Comparison of ENCODE assay signal across 10 cellular contexts in the genomic region with DNA sequence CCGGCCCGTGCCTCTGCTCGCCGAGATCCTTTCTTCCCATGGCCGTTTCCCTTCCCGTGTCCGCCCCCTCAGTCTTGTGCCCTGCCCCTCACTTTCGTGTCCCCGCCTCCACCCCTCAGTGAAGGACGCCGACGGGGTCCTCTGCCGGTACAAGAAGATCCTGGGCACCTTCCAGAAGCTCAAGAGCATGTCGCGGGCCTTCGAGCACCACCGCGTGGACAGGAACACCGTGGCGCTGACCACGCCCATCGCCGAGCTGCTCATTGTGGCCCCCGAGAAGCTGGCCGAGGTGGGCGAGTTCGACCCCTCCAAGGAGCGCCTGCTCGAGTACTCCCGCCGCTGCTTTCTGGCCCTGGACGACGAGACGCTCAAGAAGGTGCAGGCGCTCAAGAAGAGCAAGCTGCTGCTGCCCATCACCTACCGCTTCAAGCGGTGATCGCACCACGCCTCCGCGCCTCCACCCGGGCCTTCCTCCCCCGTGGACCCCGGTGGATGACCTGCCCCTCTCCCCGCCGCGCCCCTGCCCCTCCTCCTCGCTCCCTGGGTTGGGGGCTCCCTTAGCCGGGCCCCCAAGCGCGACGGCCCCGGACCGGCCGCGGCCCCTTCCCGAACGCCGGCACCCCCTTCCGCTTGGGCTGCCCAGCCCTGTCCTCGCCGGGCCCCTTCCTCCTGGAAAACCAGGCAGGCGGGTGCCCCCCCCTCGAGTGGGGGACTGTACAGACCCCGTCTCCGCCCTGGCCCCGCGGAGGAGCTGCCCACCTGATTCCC. TPM values are rescaled to one million over a fixed set of nuclear protein-coding genes. Genes with fewer than 3 reads are reported as not detected.
A peak's percentile ranks its signal among the peaks of the same experiment; 100 is the strongest.
DNase-seq lines count a peak whose midpoint lies in the region; ATAC-seq and TF ChIP-seq lines count a peak whose summit lies in the region.
"Had no signal": no experiment of that assay in that cellular context is flagged by ENCODE, and none has a peak within 500 bp of the region (broad histone marks: within the 10 kb centered on the region; RNA-seq: fewer than 3 reads in every experiment).

No MANE protein-coding gene starts in this region.

- ATAC-seq in sciatic nerve (no peak), GM18520 (IDR thresholded peaks at IDR 0.05; ENCODE audit: unreplicated experiment) (no peak)

- no peak overlapping the region for H2BK20ac ChIP-seq in H9 (ENCODE audit: low read depth, low read length, poor library complexity, severe bottlenecking)

- H3K27me3 ChIP-seq in H9 (ENCODE audit: insufficient read depth, low read length) = no peaks in the 10 kb centered on the region
- H3K27me3 ChIP-seq in hepatocyte = no peaks in the 10 kb centered on the region
- H3K27me3 ChIP-seq: suprapubic skin had no signal

- H3K4me3 Mint-ChIP-seq in H9 = peak overlapping the region; percentile 41 to 93

- DNase-seq in H9 = peak; percentile 83
- no peak for DNase-seq in hepatocyte (ENCODE audit: low spot score)
- peak; percentile 80 for DNase-seq in sciatic nerve (ENCODE audit: low spot score)
- DNase-seq in G401 (ENCODE audit: low spot score) = no peak
- no peak for DNase-seq in C1 segment of cervical spinal cord (lab: John Stamatoyannopoulos, UW)
- DNase-seq: activated CD4-positive, alpha-beta T cell treated with anti-CD3 and anti-CD28 coated beads for 1 hour; stimulated activated CD4-positive, alpha-beta T cell treated with anti-CD3 and anti-CD28 coated beads, Interleukin-4, amount 100 ng/mL, for 24 hours had no signal

- no peak overlapping the region for H3T11ph ChIP-seq in H9 (ENCODE audit: low read length)

- H3K18ac ChIP-seq in H9 (ENCODE audit: insufficient read length, low read depth, low read length) = no peak overlapping the region

- no peak overlapping the region for H3K14ac ChIP-seq in H9 (ENCODE audit: insufficient read depth, low read length)

- no peaks in the 10 kb centered on the region; the same call in 1 of the 2 replicates for H3K27me3 Mint-ChIP-seq in H9 (ENCODE audit: low read depth)

- no peak overlapping the region for H3K4me2 ChIP-seq in H9 (ENCODE audit: insufficient read depth, insufficient read length, low read length)
- peak overlapping the region; percentile 68 for H3K4me2 ChIP-seq in hepatocyte

- no peak overlapping the region for H2BK12ac ChIP-seq in H9 (ENCODE audit: insufficient read length, low read depth, low read length)

- no peak overlapping the region for H2BK15ac ChIP-seq in H9 (ENCODE audit: low read depth, low read length)

- H4K20me1 ChIP-seq in H9 (ENCODE audit: control insufficient read depth, insufficient read depth, insufficient read length) (peaks cover 5% of the 10 kb centered on the region), hepatocyte (ENCODE audit: insufficient read depth, poor library complexity, severe bottlenecking) (peaks cover 21% of the 10 kb centered on the region)

- no peak overlapping the region for H3K56ac ChIP-seq in H9 (ENCODE audit: insufficient read length, low read depth, low read length)

- peaks cover 6 to 49% (median 31%) of the 10 kb centered on the region in 3 experiments; a peak in 6 of 7 replicates for H3K36me3 Mint-ChIP-seq in H9 (ENCODE audit: insufficient read depth in 1 of 3, low read depth in 3 of 3)

- H2BK5ac ChIP-seq in H9 (ENCODE audit: insufficient read length, low read length) = no peak overlapping the region

- no peak overlapping the region for H2AK5ac ChIP-seq in H9 (ENCODE audit: insufficient read length, low read length)

- peaks cover 20% of the 10 kb centered on the region for H3K79me2 ChIP-seq in H9 (ENCODE audit: insufficient read depth, low read length)
- H3K79me2 ChIP-seq in hepatocyte = peaks cover 36% of the 10 kb centered on the region

- peaks cover 5% of the 10 kb centered on the region; the same call in 1 of the 2 replicates for H3K4me1 ChIP-seq in H9 (ENCODE audit: insufficient read depth, low read length)
- H3K4me1 ChIP-seq in hepatocyte (ENCODE audit: insufficient read depth) = peaks cover 25% of the 10 kb centered on the region

- TF ChIP-seq CTCF in H9 (conservative IDR thresholded peaks at IDR 0.05) (no peak), VCaP (conservative IDR thresholded peaks at IDR 0.05) (no peak), hepatocyte (IDR thresholded peaks at IDR 0.05; ENCODE audit: poor library complexity) (no peak)

- no peaks in the 10 kb centered on the region for H3K79me1 ChIP-seq in H9 (ENCODE audit: insufficient read depth, low read depth, low read length, poor library complexity, severe bottlenecking)

- H3K9me3 ChIP-seq in H9 (ENCODE audit: control insufficient read depth, low read depth, low read length) (no peaks in the 10 kb centered on the region), hepatocyte (ENCODE audit: low read depth) (no peaks in the 10 kb centered on the region)
- H3K9me3 ChIP-seq: suprapubic skin had no signal

- no peak overlapping the region for H3K9ac ChIP-seq in H9 (ENCODE audit: extremely low read depth, insufficient read length, low read length)

- H3K27ac ChIP-seq in H9 (ENCODE audit: insufficient read length, low read depth, low read length) (no peak overlapping the region), VCaP (peak overlapping the region; percentile 100), hepatocyte (no peak overlapping the region)

- WGBS in H9 (ENCODE audit: extremely low coverage, insufficient read length, low lambda C conversion rate) = no CpG with 5 or more reads among the region's 68 CpGs
- 74% methylated on average over 48 of the region's 68 CpGs for WGBS in hepatocyte (ENCODE audit: low lambda C conversion rate, missing lambda C conversion rate)

- H2AFZ ChIP-seq in H9 (ENCODE audit: low read length) (no peak overlapping the region), hepatocyte (no peak overlapping the region)

- peaks cover 31% of the 10 kb centered on the region for H3K23me2 ChIP-seq in H9 (ENCODE audit: insufficient read length, low read depth, low read length, poor library complexity, severe bottlenecking)

- H3K36me3 ChIP-seq in hepatocyte (replicated peaks; ENCODE audit: insufficient read depth, low read depth) = no peaks in the 10 kb centered on the region
- H3K36me3 ChIP-seq: suprapubic skin had no signal

- no peak overlapping the region for H3K4me3 ChIP-seq in hepatocyte

- intact Hi-C loops in sciatic nerve (cut with DNase I) = no loop called here

- in situ Hi-C loops in G401 (cut with HindIII; ENCODE audit: low sequenced_read_pairs) = no loop called here

- no peak overlapping the region for H3K4ac ChIP-seq in H9 (ENCODE audit: low read depth, low read length)

- peaks cover 25 to 28% of the 10 kb centered on the region in 2 experiments for H3K4me1 Mint-ChIP-seq in H9

- H2BK120ac ChIP-seq in H9 (ENCODE audit: low read depth, low read length, poor library complexity, severe bottlenecking) = no peak overlapping the region

- H3K27ac Mint-ChIP-seq in H9 = peak overlapping the region in 2 of 3 experiments; percentile 59 to 89; a peak in 3 of 7 replicates

- peaks cover 0 to 3% of the 10 kb centered on the region in 2 experiments; a peak in 3 of 5 replicates for H3K9me3 Mint-ChIP-seq in H9

- H4K5ac ChIP-seq in H9 (ENCODE audit: insufficient read length, low read depth, low read length) = no peak overlapping the region

- H4K8ac ChIP-seq in H9 (replicated peaks; ENCODE audit: insufficient read length, low read depth, low read length) = no peak overlapping the region

- no peak overlapping the region for H4K91ac ChIP-seq in H9 (ENCODE audit: insufficient read length, low read depth, low read length)

- H3K23ac ChIP-seq in H9 (ENCODE audit: insufficient read length, low read depth, low read length) = no peak overlapping the region

- H3K9me2 ChIP-seq in hepatocyte (replicated peaks; ENCODE audit: insufficient read depth) = no peaks in the 10 kb centered on the region

RNA-seq across cellular contexts. Expression of a gene that starts 2.3 kb away (rescaled TPM):
- 321 and 342 TPM in 2 replicates for total RNA-seq in H9 (2021)
- total RNA-seq in hepatocyte = 94.6 and 99.6 TPM in 2 replicates
- 16.1 and 18.0 TPM in 2 replicates for polyA plus RNA-seq in hepatocyte
- 127 TPM for total RNA-seq in sciatic nerve
- 239 and 262 TPM in 2 replicates for total RNA-seq in G401 (2014; rRNA removed; shearing (Covaris generic))

RNA-seq across cellular contexts. Expression of a gene that starts 4.5 kb away (rescaled TPM):
- total RNA-seq in H9 (2021) = 19.9 and 20.0 TPM in 2 replicates
- 13.0 and 18.3 TPM in 2 replicates for total RNA-seq in hepatocyte
- 30.5 and 31.7 TPM in 2 replicates for polyA plus RNA-seq in hepatocyte
- total RNA-seq in sciatic nerve = 14.0 TPM
- 24.9 and 29.0 TPM in 2 replicates for total RNA-seq in G401 (2014; rRNA removed; shearing (Covaris generic))

RNA-seq across cellular contexts. Expression of a gene that starts 9.0 kb away (rescaled TPM):
- total RNA-seq in H9 (2021) = 65.1 and 68.0 TPM in 2 replicates
- 12.2 and 17.3 TPM in 2 replicates for total RNA-seq in hepatocyte
- polyA plus RNA-seq in hepatocyte = 14.2 and 22.5 TPM in 2 replicates
- 17.2 TPM for total RNA-seq in sciatic nerve
- 31.0 and 53.7 TPM in 2 replicates for total RNA-seq in G401 (2014; rRNA removed; shearing (Covaris generic))

RNA-seq across cellular contexts. Expression of a gene that starts 11.7 kb away (rescaled TPM):
- total RNA-seq in H9 (2021) (22.4 and 22.8 TPM in 2 replicates), hepatocyte (6.1 and 10.1 TPM in 2 replicates), sciatic nerve (42.2 TPM)
- 53.8 and 71.5 TPM in 2 replicates for polyA plus RNA-seq in hepatocyte
- 5.1 and 17.4 TPM in 2 replicates for total RNA-seq in G401 (2014; rRNA removed; shearing (Covaris generic))

RNA-seq across cellular contexts. Expression of a gene that starts 22.5 kb away (rescaled TPM):
- total RNA-seq in H9 (2021) (158 and 159 TPM in 2 replicates), hepatocyte (40.2 and 74.8 TPM in 2 replicates), sciatic nerve (87.6 TPM)
- 154 and 165 TPM in 2 replicates for polyA plus RNA-seq in hepatocyte
- total RNA-seq in G401 (2014; rRNA removed; shearing (Covaris generic)) = 40.6 and 89.1 TPM in 2 replicates

Comparison
In these comparisons a context has a peak if more than half of its experiments do, and no peak if none do; other contexts are left out.
1. DNase-seq: peak in H9 (single experiment) and sciatic nerve (single experiment); none in hepatocyte (single experiment), G401 (single experiment) and C1 segment of cervical spinal cord (0 of 14).